ENCODE assay signal across 8 cellular contexts in the genomic region with DNA sequence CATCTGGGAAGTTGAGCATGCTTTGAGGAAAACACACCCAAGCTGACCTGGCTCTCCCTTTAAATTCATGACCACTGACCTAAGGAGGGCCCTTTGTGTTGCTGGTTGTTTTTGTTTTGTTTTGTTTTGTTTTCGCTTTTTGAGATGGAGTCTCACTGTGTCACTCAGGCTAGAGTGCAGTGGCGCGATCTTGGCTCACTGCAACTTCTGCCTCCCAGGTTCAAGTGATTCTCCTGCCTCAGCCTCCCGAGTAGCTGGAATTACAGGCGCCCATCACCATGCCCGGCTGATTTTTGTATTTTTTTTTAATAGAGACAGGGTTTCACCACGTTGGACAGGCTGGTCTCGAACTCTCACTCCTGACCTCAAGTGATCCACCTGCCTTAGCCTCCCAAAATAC. TPM values are rescaled to one million over a fixed set of nuclear protein-coding genes. Genes with fewer than 3 reads are reported as not detected.
DNase-seq lines count a peak whose midpoint lies in the region; ATAC-seq, FAIRE-seq and TF ChIP-seq lines count a peak whose summit lies in the region.
"Not testable (repeated sequence)": the region's sequence is repeated elsewhere in the genome, so short reads cannot be mapped to it uniquely, and the experiment has no call there.

No MANE protein-coding gene starts in this region.

- peak overlapping the region; percentile 65 for H3K4me2 ChIP-seq in OCI-LY1 (ENCODE audit: low read length)

- not testable (repeated sequence) for ATAC-seq in CD4-positive, alpha-beta T cell (ENCODE audit: poor library complexity); activated B cell treated with CpG ODN at 0.5 μM for 24 hours (ENCODE audit: low read depth); naive thymus-derived CD4-positive, alpha-beta T cell; stimulated activated memory B cell treated with anti-CD40 and anti-IgM and Interleukin-4, amounts not matched to agents 10 μg/mL and 1 μg/mL and 100 μg/mL, for 72 hours

- TF ChIP-seq CTCF in CD4-positive, alpha-beta T cell (IDR thresholded peaks at IDR 0.05); OCI-LY1 (IDR thresholded peaks at IDR 0.05; ENCODE audit: low read length); activated B cell treated with CpG ODN at 0.5 μM for 24 hours (IDR thresholded peaks at IDR 0.05); MCF 10A (IDR thresholded peaks at IDR 0.05; ENCODE audit: unreplicated experiment): not testable (repeated sequence)

- peaks cover 41% of the 10 kb centered on the region for H3K36me3 Mint-ChIP-seq in CD4-positive, alpha-beta T cell (ENCODE audit: low read depth)
- H3K36me3 Mint-ChIP-seq in activated B cell treated with CpG ODN at 0.5 μM for 24 hours (ENCODE audit: low read depth) (peaks cover 30% of the 10 kb centered on the region), MCF 10A (ENCODE audit: insufficient read depth, unreplicated experiment) (peaks cover 18% of the 10 kb centered on the region)
- peaks cover 20% of the 10 kb centered on the region for H3K36me3 Mint-ChIP-seq in activated T-helper 1 cell treated with anti-CD3 and anti-CD28 coated beads, Interleukin-12 subunit alpha, Interleukin-12 subunit beta, Interleukin-2, Interleukin-4 antibody, amounts not matched to agents 30 ng/mL and 10 ng/mL and 1 ng/mL, durations not matched to agents 14 hours and 24 hours and 36 hours (ENCODE audit: low read depth)
- peaks cover 4 to 37% (median 13%) of the 10 kb centered on the region in 5 donors for H3K36me3 Mint-ChIP-seq in naive thymus-derived CD4-positive, alpha-beta T cell
- peaks cover 13% of the 10 kb centered on the region for H3K36me3 Mint-ChIP-seq in stimulated activated memory B cell treated with anti-CD40 and anti-IgM and Interleukin-4, amounts not matched to agents 10 μg/mL and 1 μg/mL and 100 μg/mL, for 72 hours

- not testable (repeated sequence) for H2AFZ ChIP-seq in OCI-LY1 (ENCODE audit: low read length)

- H3K4me3 ChIP-seq in OCI-LY1 (ENCODE audit: low read depth, low read length, poor library complexity, severe bottlenecking), result peak overlapping the region; percentile 29
- peak overlapping the region; percentile 29 for H3K4me3 ChIP-seq in naive thymus-derived CD4-positive, alpha-beta T cell (ENCODE audit: low read length)

- intact Hi-C loops in CD4-positive, alpha-beta T cell (cut with DNase I, micrococcal nuclease), result loop anchor here in 1 of 2 experiments (1.0 to 2.0 kb wide), 2 partner anchors 9 to 17 kb away; no protein-coding TSS in a partner anchor
- intact Hi-C loops in activated B cell treated with CpG ODN at 0.5 μM for 24 hours (cut with micrococcal nuclease), result loop anchor here (10.0 kb wide), 1 partner anchor 53 kb away; no protein-coding TSS in a partner anchor
- intact Hi-C loops in activated T-helper 1 cell treated with anti-CD3 and anti-CD28 coated beads, Interleukin-12 subunit alpha, Interleukin-12 subunit beta, Interleukin-2, Interleukin-4 antibody, amounts not matched to agents 30 ng/mL and 10 ng/mL and 1 ng/mL, durations not matched to agents 14 hours and 24 hours and 36 hours (cut with micrococcal nuclease), result loop anchor here (1.0 kb wide), 1 partner anchor 9 kb away; no protein-coding TSS in a partner anchor
- intact Hi-C loops in MCF 10A (cut with micrococcal nuclease), result not testable (repeated sequence)
- intact Hi-C loops in naive thymus-derived CD4-positive, alpha-beta T cell (cut with micrococcal nuclease), result loop anchor here (1.0 to 10.0 kb wide), 4 partner anchors 8 to 1223 kb away; partner anchors contain the start of genes CDC42SE2 (in 1 of the 2) and IRF1 (in 1 of the 2)

- not testable (repeated sequence) for H4K20me1 ChIP-seq in OCI-LY1 (ENCODE audit: insufficient read depth, low read length)

- peaks cover 88% of the 10 kb centered on the region for H3K79me2 ChIP-seq in OCI-LY1 (ENCODE audit: insufficient read depth, low read length)

- H3K27me3 ChIP-seq in CD4-positive, alpha-beta T cell (ENCODE audit: control insufficient read depth, insufficient read depth, low read length); OCI-LY1 (ENCODE audit: insufficient read depth, low read length); naive thymus-derived CD4-positive, alpha-beta T cell (ENCODE audit: control insufficient read depth in 2 of 2, insufficient read depth in 2 of 2, low read length in 2 of 2): not testable (repeated sequence)

- peak; percentile 31 for FAIRE-seq in GM19239 (lab: Jason Lieb, UNC)

- peak overlapping the region; percentile 87 for H3K27ac ChIP-seq in CD4-positive, alpha-beta T cell (ENCODE audit: low read depth, low read length)
- H3K27ac ChIP-seq in OCI-LY1 (ENCODE audit: low read depth, low read length, poor library complexity, severe bottlenecking), result peak overlapping the region; percentile 86
- H3K27ac ChIP-seq in naive thymus-derived CD4-positive, alpha-beta T cell (ENCODE audit: low read depth, low read length), result peak overlapping the region; percentile 74

- peaks cover 13% of the 10 kb centered on the region for H3F3A ChIP-seq in OCI-LY1 (ENCODE audit: insufficient read depth, low read length)

- peak overlapping the region; percentile 85 for H3K27ac Mint-ChIP-seq in CD4-positive, alpha-beta T cell
- peak overlapping the region; percentile 82 for H3K27ac Mint-ChIP-seq in activated B cell treated with CpG ODN at 0.5 μM for 24 hours
- H3K27ac Mint-ChIP-seq in activated T-helper 1 cell treated with anti-CD3 and anti-CD28 coated beads, Interleukin-12 subunit alpha, Interleukin-12 subunit beta, Interleukin-2, Interleukin-4 antibody, amounts not matched to agents 30 ng/mL and 10 ng/mL and 1 ng/mL, durations not matched to agents 14 hours and 24 hours and 36 hours, result peak overlapping the region; percentile 95
- H3K27ac Mint-ChIP-seq in MCF 10A (ENCODE audit: low read depth, unreplicated experiment), result peak overlapping the region; percentile 33
- peak overlapping the region; percentile 81 to 96 (median 92) for H3K27ac Mint-ChIP-seq in naive thymus-derived CD4-positive, alpha-beta T cell
- H3K27ac Mint-ChIP-seq in stimulated activated memory B cell treated with anti-CD40 and anti-IgM and Interleukin-4, amounts not matched to agents 10 μg/mL and 1 μg/mL and 100 μg/mL, for 72 hours, result peak overlapping the region; percentile 86

- CTCF ChIA-PET in CD4-positive, alpha-beta T cell (lab: Charles Lee), result interaction anchor here (0.8 to 1.7 kb wide), 3 partner anchors 9 to 91 kb away, joined by 3 to 4 read pairs (median 4); no protein-coding TSS in a partner anchor
- CTCF ChIA-PET in activated B cell treated with CpG ODN at 0.5 μM for 24 hours (lab: Charles Lee), result interaction anchor here (1.3 kb wide), 1 partner anchor 14 kb away, joined by 3 read pairs; no protein-coding TSS in a partner anchor
- CTCF ChIA-PET in MCF 10A (lab: Yijun Ruan, JAX), result not testable (repeated sequence)
- CTCF ChIA-PET in naive thymus-derived CD4-positive, alpha-beta T cell (lab: Charles Lee), result interaction anchor here (0.9 to 1.7 kb wide), 3 partner anchors 15 to 110 kb away, joined by 3 to 7 read pairs (median 4); no protein-coding TSS in a partner anchor

- POLR2A ChIA-PET in CD4-positive, alpha-beta T cell (lab: Charles Lee), result interaction anchor here (0.9 to 16.0 kb wide), 15 partner anchors 5 to 130 kb away, joined by 3 to 395 read pairs (median 5); partner anchors contain the start of genes CDC42SE2 and HINT1
- POLR2A ChIA-PET in activated B cell treated with CpG ODN at 0.5 μM for 24 hours (lab: Charles Lee) (interaction anchor here (1.5 to 7.4 kb wide), 2 partner anchors 8 to 62 kb away, joined by 4 to 94 read pairs; partner anchors contain the start of gene CDC42SE2), MCF 10A (lab: Yijun Ruan, JAX) (interaction anchor here (1.0 to 13.1 kb wide), 8 partner anchors 9 to 107 kb away, joined by 3 to 279 read pairs (median 14); partner anchors contain the start of genes CDC42SE2, HINT1 and LYRM7)
- POLR2A ChIA-PET in naive thymus-derived CD4-positive, alpha-beta T cell (lab: Charles Lee), result interaction anchor here (0.7 to 10.7 kb wide), 15 partner anchors 7 to 332 kb away, joined by 3 to 176 read pairs (median 4); partner anchors contain the start of gene CDC42SE2

- not testable (repeated sequence) for H3K36me3 ChIP-seq in OCI-LY1 (ENCODE audit: insufficient read depth, low read length); naive thymus-derived CD4-positive, alpha-beta T cell (ENCODE audit: control insufficient read depth in 2 of 3, insufficient read depth in 3 of 3, low read length in 3 of 3)

- not testable (repeated sequence) for H3K9me3 ChIP-seq in CD4-positive, alpha-beta T cell (ENCODE audit: control insufficient read depth, low read length); OCI-LY1 (ENCODE audit: low read length); naive thymus-derived CD4-positive, alpha-beta T cell (ENCODE audit: control insufficient read depth in 2 of 3, low read length in 3 of 3)

- DNase-seq in CD4-positive, alpha-beta T cell; GM19239 (ENCODE audit: insufficient read length, low spot score); activated B cell treated with CpG ODN at 0.5 μM for 24 hours; activated T-helper 1 cell treated with anti-CD3 and anti-CD28 coated beads, Interleukin-12 subunit alpha, Interleukin-12 subunit beta, Interleukin-2, Interleukin-4 antibody, amounts not matched to agents 30 ng/mL and 10 ng/mL and 1 ng/mL, durations not matched to agents 14 hours and 24 hours and 36 hours (ENCODE audit: low spot score); MCF 10A (ENCODE audit: unreplicated experiment); naive thymus-derived CD4-positive, alpha-beta T cell: not testable (repeated sequence)

- H3K9me2 ChIP-seq in OCI-LY1 (ENCODE audit: low read depth, low read length), result not testable (repeated sequence)

- H3K9ac ChIP-seq in OCI-LY1 (ENCODE audit: low read length), result peak overlapping the region; percentile 24; the same call in 1 of the 2 replicates

- peaks cover 94% of the 10 kb centered on the region for H3K4me1 ChIP-seq in OCI-LY1 (ENCODE audit: insufficient read depth, low read length, severe bottlenecking)
- peaks cover 60 to 75% of the 10 kb centered on the region in 2 donors for H3K4me1 ChIP-seq in naive thymus-derived CD4-positive, alpha-beta T cell (ENCODE audit: control insufficient read depth in 2 of 2, insufficient read depth in 2 of 2, low read length in 2 of 2)

- H3K27me3 Mint-ChIP-seq in CD4-positive, alpha-beta T cell; activated B cell treated with CpG ODN at 0.5 μM for 24 hours; activated T-helper 1 cell treated with anti-CD3 and anti-CD28 coated beads, Interleukin-12 subunit alpha, Interleukin-12 subunit beta, Interleukin-2, Interleukin-4 antibody, amounts not matched to agents 30 ng/mL and 10 ng/mL and 1 ng/mL, durations not matched to agents 14 hours and 24 hours and 36 hours (ENCODE audit: insufficient read depth); MCF 10A (ENCODE audit: insufficient read depth, unreplicated experiment); naive thymus-derived CD4-positive, alpha-beta T cell; stimulated activated memory B cell treated with anti-CD40 and anti-IgM and Interleukin-4, amounts not matched to agents 10 μg/mL and 1 μg/mL and 100 μg/mL, for 72 hours: not testable (repeated sequence)

- H3K9me3 Mint-ChIP-seq in CD4-positive, alpha-beta T cell; activated B cell treated with CpG ODN at 0.5 μM for 24 hours; activated T-helper 1 cell treated with anti-CD3 and anti-CD28 coated beads, Interleukin-12 subunit alpha, Interleukin-12 subunit beta, Interleukin-2, Interleukin-4 antibody, amounts not matched to agents 30 ng/mL and 10 ng/mL and 1 ng/mL, durations not matched to agents 14 hours and 24 hours and 36 hours; MCF 10A (ENCODE audit: unreplicated experiment); naive thymus-derived CD4-positive, alpha-beta T cell; stimulated activated memory B cell treated with anti-CD40 and anti-IgM and Interleukin-4, amounts not matched to agents 10 μg/mL and 1 μg/mL and 100 μg/mL, for 72 hours: not testable (repeated sequence)

- H3K4me3 Mint-ChIP-seq in CD4-positive, alpha-beta T cell, result peak overlapping the region; percentile 81
- H3K4me3 Mint-ChIP-seq in activated B cell treated with CpG ODN at 0.5 μM for 24 hours, result peak overlapping the region; percentile 13
- H3K4me3 Mint-ChIP-seq in activated T-helper 1 cell treated with anti-CD3 and anti-CD28 coated beads, Interleukin-12 subunit alpha, Interleukin-12 subunit beta, Interleukin-2, Interleukin-4 antibody, amounts not matched to agents 30 ng/mL and 10 ng/mL and 1 ng/mL, durations not matched to agents 14 hours and 24 hours and 36 hours, result peak overlapping the region; percentile 81
- not testable (repeated sequence) for H3K4me3 Mint-ChIP-seq in MCF 10A (ENCODE audit: unreplicated experiment)
- H3K4me3 Mint-ChIP-seq in naive thymus-derived CD4-positive, alpha-beta T cell, result peak overlapping the region; percentile 63 to 90 (median 84)
- H3K4me3 Mint-ChIP-seq in stimulated activated memory B cell treated with anti-CD40 and anti-IgM and Interleukin-4, amounts not matched to agents 10 μg/mL and 1 μg/mL and 100 μg/mL, for 72 hours, result peak overlapping the region; percentile 66

- BruUV-seq in MCF 10A (replicated peaks; lab: Mats Ljungman, UMichigan), result not testable (repeated sequence)

- H3K4me1 Mint-ChIP-seq in CD4-positive, alpha-beta T cell (ENCODE audit: low read depth), result peaks cover 64% of the 10 kb centered on the region
- peaks cover 88% of the 10 kb centered on the region for H3K4me1 Mint-ChIP-seq in activated B cell treated with CpG ODN at 0.5 μM for 24 hours
- peaks cover 58% of the 10 kb centered on the region for H3K4me1 Mint-ChIP-seq in activated T-helper 1 cell treated with anti-CD3 and anti-CD28 coated beads, Interleukin-12 subunit alpha, Interleukin-12 subunit beta, Interleukin-2, Interleukin-4 antibody, amounts not matched to agents 30 ng/mL and 10 ng/mL and 1 ng/mL, durations not matched to agents 14 hours and 24 hours and 36 hours (ENCODE audit: low read depth)
- H3K4me1 Mint-ChIP-seq in MCF 10A (ENCODE audit: insufficient read depth, unreplicated experiment), result peaks cover 47% of the 10 kb centered on the region
- H3K4me1 Mint-ChIP-seq in naive thymus-derived CD4-positive, alpha-beta T cell, result peaks cover 51 to 88% (median 65%) of the 10 kb centered on the region in 7 donors
- H3K4me1 Mint-ChIP-seq in stimulated activated memory B cell treated with anti-CD40 and anti-IgM and Interleukin-4, amounts not matched to agents 10 μg/mL and 1 μg/mL and 100 μg/mL, for 72 hours, result peaks cover 74% of the 10 kb centered on the region

RNA-seq across cellular contexts. Expression of gene CDC42SE2, which starts 8.0 kb away (rescaled TPM):
- total RNA-seq in CD4-positive, alpha-beta T cell, result 100 to 1,000 TPM; 218 to 230 TPM
- total RNA-seq in activated B cell treated with CpG ODN at 0.5 μM for 24 hours (114 and 122 TPM in 2 replicates), MCF 10A (2022) (71.0 and 96.4 TPM in 2 replicates)
- total RNA-seq in activated T-helper 1 cell treated with anti-CD3 and anti-CD28 coated beads, Interleukin-12 subunit alpha, Interleukin-12 subunit beta, Interleukin-2, Interleukin-4 antibody, amounts not matched to agents 30 ng/mL and 10 ng/mL and 1 ng/mL, durations not matched to agents 14 hours and 24 hours and 36 hours, result 100.0 and 103 TPM in 2 replicates
- 100 to 1,000 TPM; 143 to 265 (median 215) TPM for total RNA-seq in naive thymus-derived CD4-positive, alpha-beta T cell
- 100 to 1,000 TPM; 348 to 482 TPM for polyA plus RNA-seq in naive thymus-derived CD4-positive, alpha-beta T cell

Comparison
In these comparisons a context has a peak if more than half of its experiments do, and no peak if none do; other contexts are left out.
1. H3K27ac Mint-ChIP-seq: peak in every context shown above with its lines; median percentile 95 in activated T-helper 1 cell treated with anti-CD3 and anti-CD28 coated beads, Interleukin-12 subunit alpha, Interleukin-12 subunit beta, Interleukin-2, Interleukin-4 antibody, amounts not matched to agents 30 ng/mL and 10 ng/mL and 1 ng/mL, durations not matched to agents 14 hours and 24 hours and 36 hours; 92 in naive thymus-derived CD4-positive, alpha-beta T cell; 86 in stimulated activated memory B cell treated with anti-CD40 and anti-IgM and Interleukin-4, amounts not matched to agents 10 μg/mL and 1 μg/mL and 100 μg/mL, for 72 hours; 85 in CD4-positive, alpha-beta T cell; 82 in activated B cell treated with CpG ODN at 0.5 μM for 24 hours; 33 in MCF 10A.